In genomic region chr20:4972506-4973251, GRCh38 we compare ENCODE assay signal across 8 cellular contexts. TPM values are rescaled to one million over a fixed set of nuclear protein-coding genes. Genes with fewer than 3 reads are reported as not detected.
DNase-seq lines count a peak whose midpoint lies in the region; ATAC-seq, FAIRE-seq and TF ChIP-seq lines count a peak whose summit lies in the region.

No MANE protein-coding gene starts in this region.

- H3K9me3 ChIP-seq in DOHH2 (ENCODE audit: control insufficient read depth, insufficient read depth, low read length), result no peaks in the 10 kb centered on the region
- no peaks in the 10 kb centered on the region for H3K9me3 ChIP-seq in MM.1S (replicated peaks; ENCODE audit: insufficient read depth, low read length)
- H3K9me3 ChIP-seq in K562 (replicated peaks; ENCODE audit: control insufficient read depth, insufficient read depth, low read depth, low read length), result no peaks in the 10 kb centered on the region
- H3K9me3 ChIP-seq in pancreas, result no peaks in the 10 kb centered on the region
- no peaks in the 10 kb centered on the region for H3K9me3 ChIP-seq in prostate gland

- TF ChIP-seq EP300 in K562 (IDR thresholded peaks at IDR 0.05; ENCODE audit: low read length), result no peak

- H3K9ac ChIP-seq in MM.1S (ENCODE audit: low read length), result peak overlapping the region; percentile 37; the same call in 1 of the 2 replicates
- H3K9ac ChIP-seq in K562 (ENCODE audit: insufficient read depth in 1 of 2, low read depth in 2 of 2, low read length in 2 of 2), result no peak overlapping the region

- CTCF ChIA-PET in K562 (lab: Yijun Ruan, JAX; ENCODE audit: low intra/inter-chr PET ratio), result no interaction called here

- peaks cover 86% of the 10 kb centered on the region for H3K79me2 ChIP-seq in DOHH2 (ENCODE audit: control insufficient read depth, low read length)
- H3K79me2 ChIP-seq in MM.1S (ENCODE audit: low read length), result peaks cover 12% of the 10 kb centered on the region
- H3K79me2 ChIP-seq in K562 (ENCODE audit: control insufficient read depth, insufficient read depth, low read length), result no peaks in the 10 kb centered on the region

- whole genome bisulfite sequencing in K562 (ENCODE audit: insufficient coverage, low coverage, missing lambda C conversion rate), result 65% methylated on average over 8 of the region's 12 CpGs
- WGBS in pancreas, 2 donors, result 76 to 80% methylated on average over 12 of the region's 12 CpGs
- 82% methylated on average over 12 of the region's 12 CpGs for WGBS in prostate gland

- H3K4me2 ChIP-seq in DOHH2 (ENCODE audit: low read length), result peak overlapping the region; percentile 74
- H3K4me2 ChIP-seq in MM.1S (ENCODE audit: low read depth, low read length), result peak overlapping the region; percentile 27
- no peak overlapping the region for H3K4me2 ChIP-seq in K562 (ENCODE audit: insufficient read depth, low read length)

- H4K20me1 ChIP-seq in DOHH2 (ENCODE audit: control insufficient read depth, insufficient read depth, low read depth, low read length) (no peaks in the 10 kb centered on the region), MM.1S (ENCODE audit: insufficient read depth, low read length) (no peaks in the 10 kb centered on the region), K562 (replicated peaks; ENCODE audit: control insufficient read depth, insufficient read depth, low read length) (no peaks in the 10 kb centered on the region)

- H3K9me2 ChIP-seq in DOHH2 (replicated peaks; ENCODE audit: control insufficient read depth, low read length), result no peaks in the 10 kb centered on the region
- no peaks in the 10 kb centered on the region for H3K9me2 ChIP-seq in MM.1S (replicated peaks; ENCODE audit: insufficient read depth, low read length)

- H2AFZ ChIP-seq in MM.1S (ENCODE audit: low read length) (no peak overlapping the region), K562 (ENCODE audit: low read depth, low read length) (no peak overlapping the region)

- POLR2A ChIA-PET in K562 (lab: Yijun Ruan, JAX), result interaction anchor here (0.8 kb wide), 1 partner anchor 12 kb away, joined by 3 read pairs; no protein-coding TSS in a partner anchor

- in situ Hi-C loops in K562 (cut with MboI), result no loop called here

- FAIRE-seq in K562 (lab: Jason Lieb, UNC) (no peak), pancreas (lab: Jason Lieb, UNC) (no peak)

- H3K9me1 ChIP-seq in K562 (ENCODE audit: control insufficient read depth, insufficient read depth, low read length), result no peaks in the 10 kb centered on the region

- H3K27me3 ChIP-seq in DOHH2 (ENCODE audit: control insufficient read depth, low read length), result no peaks in the 10 kb centered on the region
- no peaks in the 10 kb centered on the region for H3K27me3 ChIP-seq in MM.1S (replicated peaks; ENCODE audit: insufficient read depth, low read length)
- H3K27me3 ChIP-seq in K562 (ENCODE audit: control insufficient read depth in 2 of 2, insufficient read depth in 2 of 2, low read length in 2 of 2), result no peaks in the 10 kb centered on the region
- H3K27me3 ChIP-seq in pancreas, result no peaks in the 10 kb centered on the region
- no peaks in the 10 kb centered on the region for H3K27me3 ChIP-seq in prostate gland (replicated peaks; ENCODE audit: insufficient read depth)

- no peak for TF ChIP-seq RAD21 in K562 (CRISPR knock-in tag; conservative IDR thresholded peaks at IDR 0.05 in 1 of 2, IDR thresholded peaks at IDR 0.05 in 1 of 2)

- DNase-seq in MM.1S, result no peak
- no peak for DNase-seq in K562 (ENCODE audit: extremely low read depth in 1 of 4, low spot score in 3 of 4)
- no peak for DNase-seq in pancreas
- no peak for DNase-seq in NCI-H345 treated with DMSO at 0.1 percent for 48 hours (lab: John Stamatoyannopoulos, UW; ENCODE audit: unreplicated experiment)
- no peak for DNase-seq in NCI-H82 (lab: John Stamatoyannopoulos, UW)
- no peak for DNase-seq in prostate gland (ENCODE audit: low spot score)

- H3K27ac ChIP-seq in DOHH2 (ENCODE audit: low read depth, low read length) (peak overlapping the region; percentile 86), MM.1S (ENCODE audit: low read length) (peak overlapping the region; percentile 53; the same call in 1 of the 2 replicates), K562 (ENCODE audit: extremely low read depth, low read depth, low read length) (no peak overlapping the region), pancreas (peak overlapping the region in 2 of 4 donors; percentile 61 to 63), prostate gland (no peak overlapping the region)

- intact Hi-C loops in K562 (cut with micrococcal nuclease) (no loop called here), pancreas (cut with DNase I) (no loop called here), prostate gland (cut with DNase I) (no loop called here)

- H3F3A ChIP-seq in DOHH2 (ENCODE audit: control insufficient read depth, insufficient read depth) (peaks cover 19% of the 10 kb centered on the region), MM.1S (ENCODE audit: insufficient read depth, low read length) (no peaks in the 10 kb centered on the region)

- no peak for TF ChIP-seq CTCF in DOHH2 (IDR thresholded peaks at IDR 0.05; ENCODE audit: low read depth, low read length, poor library complexity, severe bottlenecking)
- no peak for TF ChIP-seq CTCF in MM.1S (IDR thresholded peaks at IDR 0.05; ENCODE audit: low read length)
- no peak for TF ChIP-seq CTCF in K562 (IDR thresholded peaks at IDR 0.05 in 2 of 3, conservative IDR thresholded peaks at IDR 0.05 in 1 of 3; ENCODE audit: insufficient read depth in 2 of 3, low read depth in 1 of 3, low read length in 3 of 3)
- no peak for TF ChIP-seq CTCF in pancreas (IDR thresholded peaks at IDR 0.05)
- no peak for TF ChIP-seq CTCF in prostate gland (IDR thresholded peaks at IDR 0.05)

- H3K4me1 ChIP-seq in DOHH2 (ENCODE audit: control insufficient read depth, low read length) (peaks cover 66% of the 10 kb centered on the region), MM.1S (ENCODE audit: low read length) (no peaks in the 10 kb centered on the region), K562 (replicated peaks in 1 of 2; ENCODE audit: control insufficient read depth in 2 of 2, insufficient read depth in 2 of 2, low read length in 2 of 2) (no peaks in the 10 kb centered on the region; a peak in 1 of 5 replicates), pancreas (peaks cover 17 to 22% (median 17%) of the 10 kb centered on the region in 3 donors), prostate gland (replicated peaks) (no peaks in the 10 kb centered on the region)

- no TSS peak for BruUV-seq in K562 (replicated peaks; lab: Mats Ljungman, UMichigan)

- peaks cover 39% of the 10 kb centered on the region for H3K36me3 ChIP-seq in DOHH2 (ENCODE audit: control insufficient read depth, low read length)
- no peaks in the 10 kb centered on the region for H3K36me3 ChIP-seq in MM.1S (replicated peaks; ENCODE audit: insufficient read depth, low read length)
- no peaks in the 10 kb centered on the region for H3K36me3 ChIP-seq in K562 (ENCODE audit: control insufficient read depth, insufficient read depth, low read length)
- H3K36me3 ChIP-seq in pancreas, result no peaks in the 10 kb centered on the region
- H3K36me3 ChIP-seq in prostate gland, result no peaks in the 10 kb centered on the region

- ATAC-seq in K562, result no peak
- peak; percentile 19 to 52 (median 40) for ATAC-seq in pancreas
- no peak for ATAC-seq in HG03095 (IDR thresholded peaks at IDR 0.05; ENCODE audit: unreplicated experiment)

- TF ChIP-seq POLR2A in K562 (conservative IDR thresholded peaks at IDR 0.05) (no peak), prostate gland (IDR thresholded peaks at IDR 0.05) (no peak)

- H3K4me3 ChIP-seq in DOHH2 (ENCODE audit: low read length), result peak overlapping the region; percentile 64
- H3K4me3 ChIP-seq in MM.1S (ENCODE audit: low read length), result peak overlapping the region; percentile 30
- no peak overlapping the region for H3K4me3 ChIP-seq in K562
- H3K4me3 ChIP-seq in pancreas, result peak overlapping the region in 1 of 4 donors; percentile 11
- H3K4me3 ChIP-seq in prostate gland, result no peak overlapping the region

RNA-seq across cellular contexts. Expression of gene SLC23A2, which starts 28.6 kb away (rescaled TPM):
- 17.2 and 22.1 TPM in 2 replicates for total RNA-seq in K562 (2011; cell fraction: chromatin; rRNA removed; ENCODE audit: low replicate concordance)
- 12.0 and 13.7 TPM in 2 replicates for total RNA-seq in K562 (2011; cell fraction: nucleolus; rRNA removed)
- 14.4 and 15.9 TPM in 2 replicates for total RNA-seq in K562 (2011; cell fraction: nucleoplasm; rRNA removed)
- total RNA-seq in K562 (2014; rRNA removed) (2.4 and 3.5 TPM in 2 replicates), K562 (2014; rRNA removed; fragmentation: Illumina TruSeq; extraction: Trizol) (2.9 and 3.1 TPM in 2 replicates), K562 (2015; rRNA removed; fragmentation: Illumina TruSeq; extraction: Trizol) (3.1 and 3.2 TPM in 2 replicates), K562 (2021) (5.1 and 6.7 TPM in 2 replicates), pancreas (1 to 10 TPM; 6.2 to 9.9 (median 8.8) TPM), prostate gland (10 to 100 TPM; 21.0 to 39.1 TPM)
- polyA plus RNA-seq in K562 (2011; rRNA removed) (4.0 and 6.3 TPM in 2 replicates), K562 (2014; fragmentation: Illumina TruSeq; extraction: Trizol) (4.3 and 4.5 TPM in 2 replicates), K562 (2014; fragmentation: Nextera tagmentation; extraction: Ambion mirVana) (under 1 TPM; 0.39 to 0.76 TPM), K562 (2014; rRNA removed) (3.3 and 3.6 TPM in 2 replicates), pancreas (10 to 100 TPM in 1 of 2 donors, 1 to 10 TPM in 1; 4.3 to 12.9 TPM)
- 5.3 and 5.7 TPM in 2 replicates for polyA plus RNA-seq in K562 (2011; cell fraction: cytosol; rRNA removed)
- polyA plus RNA-seq in K562 (2011; cell fraction: nucleus; rRNA removed), result 11.4 and 11.7 TPM in 2 replicates
- 3.9 and 4.4 TPM in 2 replicates for polyA plus RNA-seq in K562 (2012)
- 7.8 and 8.0 TPM in 2 replicates for polyA minus RNA-seq in K562 (2011; rRNA and poly(A)+ RNA removed)
- polyA minus RNA-seq in K562 (2011; cell fraction: cytosol; rRNA and poly(A)+ RNA removed), result 3.1 and 3.4 TPM in 2 replicates
- polyA minus RNA-seq in K562 (2011; cell fraction: nucleus; rRNA and poly(A)+ RNA removed), result 5.1 and 8.4 TPM in 2 replicates

Comparison
In these comparisons a context has a peak if more than half of its experiments do, and no peak if none do; other contexts are left out.
1. H3K27ac ChIP-seq: peak in DOHH2 (single experiment) and MM.1S (single experiment); none in K562 (single experiment) and prostate gland (0 of 2).
2. H3K4me3 ChIP-seq: peak in DOHH2 (single experiment) and MM.1S (single experiment); none in K562 (single experiment) and prostate gland (0 of 2).
3. ATAC-seq: peak in pancreas (4 of 4); none in K562 (single experiment) and HG03095 (single experiment).